Comparison of ENCODE assay signal across 12 cellular contexts in genomic region chr2:41854227-41854626, GRCh38.
A peak's percentile ranks its signal among the peaks of the same experiment; 100 is the strongest.
DNase-seq lines count a peak whose midpoint lies in the region; ATAC-seq and TF ChIP-seq lines count a peak whose summit lies in the region.
"Had no signal": no experiment of that assay in that cellular context is flagged by ENCODE, and none has a peak within 500 bp of the region (broad histone marks: within the 10 kb centered on the region; RNA-seq: fewer than 3 reads in every experiment).

No MANE protein-coding gene starts in this region.

- peaks cover 19% of the 10 kb centered on the region for H3K27me3 Mint-ChIP-seq in activated naive CD8-positive, alpha-beta T cell treated with anti-CD3 and anti-CD28 coated beads, Interleukin-2, amount 50 U/mL, for 24 hours

- no peak overlapping the region for H3K4me3 Mint-ChIP-seq in activated naive CD8-positive, alpha-beta T cell treated with anti-CD3 and anti-CD28 coated beads, Interleukin-2, amount 50 U/mL, for 24 hours
- H3K4me3 Mint-ChIP-seq: CD8-positive, alpha-beta memory T cell; HFFc6 had no signal

- H3K4me1 Mint-ChIP-seq in activated naive CD8-positive, alpha-beta T cell treated with anti-CD3 and anti-CD28 coated beads, Interleukin-2, amount 50 U/mL, for 24 hours, result peaks cover 5% of the 10 kb centered on the region
- H3K4me1 Mint-ChIP-seq: CD8-positive, alpha-beta memory T cell had no signal

- TF ChIP-seq CTCF in omental fat pad (IDR thresholded peaks at IDR 0.05), result no peak

- no peaks in the 10 kb centered on the region for H3K36me3 Mint-ChIP-seq in activated naive CD8-positive, alpha-beta T cell treated with anti-CD3 and anti-CD28 coated beads, Interleukin-2, amount 50 U/mL, for 24 hours (ENCODE audit: low read depth)

- no peak overlapping the region for H3K27ac Mint-ChIP-seq in activated naive CD8-positive, alpha-beta T cell treated with anti-CD3 and anti-CD28 coated beads, Interleukin-2, amount 50 U/mL, for 24 hours
- H3K27ac Mint-ChIP-seq: HFFc6 had no signal

- DNase-seq in activated naive CD4-positive, alpha-beta T cell treated with anti-CD3 and anti-CD28 coated beads, Interleukin-2, amount 50 U/mL, for 16 hours, result peak; percentile 16
- no peak for DNase-seq in activated naive CD4-positive, alpha-beta T cell (lab: John Stamatoyannopoulos, UW)
- DNase-seq in activated naive CD8-positive, alpha-beta T cell treated with anti-CD3 and anti-CD28 coated beads, Interleukin-2, amount 50 U/mL, for 24 hours, result no peak
- no peak for DNase-seq in omental fat pad (ENCODE audit: low spot score)
- DNase-seq in NCI-H146 treated with DMSO at 0.1 percent for 48 hours (lab: John Stamatoyannopoulos, UW; ENCODE audit: unreplicated experiment), result no peak
- no peak for DNase-seq in NCI-H1436 treated with DMSO at 0.1 percent for 48 hours (lab: John Stamatoyannopoulos, UW)
- DNase-seq: CD8-positive, alpha-beta memory T cell; NK-92 treated with Interleukin-12 subunit alpha and Interleukin-12 subunit beta, amount 100 ng/mL, for 24 hours; stimulated activated naive CD4-positive, alpha-beta T cell treated with Interleukin-2 at 50 U/mL for 16 hours had no signal

- H3K9me3 Mint-ChIP-seq in activated naive CD8-positive, alpha-beta T cell treated with anti-CD3 and anti-CD28 coated beads, Interleukin-2, amount 50 U/mL, for 24 hours, result no peaks in the 10 kb centered on the region
- H3K9me3 Mint-ChIP-seq: CD8-positive, alpha-beta memory T cell; HFFc6 had no signal

- ATAC-seq in HG02884 (IDR thresholded peaks at IDR 0.05; ENCODE audit: unreplicated experiment), result peak; percentile 63
- ATAC-seq in activated naive CD8-positive, alpha-beta T cell treated with anti-CD3 and anti-CD28 coated beads, Interleukin-2, amount 50 U/mL, for 24 hours, result peak; percentile 84
- peak; percentile 39 for ATAC-seq in omental fat pad (ENCODE audit: low FRiP score)
- ATAC-seq in HG02870 (IDR thresholded peaks at IDR 0.05; ENCODE audit: unreplicated experiment), result no peak
